Comparison of ENCODE assay signal across 1 cellular context in the genomic region with DNA sequence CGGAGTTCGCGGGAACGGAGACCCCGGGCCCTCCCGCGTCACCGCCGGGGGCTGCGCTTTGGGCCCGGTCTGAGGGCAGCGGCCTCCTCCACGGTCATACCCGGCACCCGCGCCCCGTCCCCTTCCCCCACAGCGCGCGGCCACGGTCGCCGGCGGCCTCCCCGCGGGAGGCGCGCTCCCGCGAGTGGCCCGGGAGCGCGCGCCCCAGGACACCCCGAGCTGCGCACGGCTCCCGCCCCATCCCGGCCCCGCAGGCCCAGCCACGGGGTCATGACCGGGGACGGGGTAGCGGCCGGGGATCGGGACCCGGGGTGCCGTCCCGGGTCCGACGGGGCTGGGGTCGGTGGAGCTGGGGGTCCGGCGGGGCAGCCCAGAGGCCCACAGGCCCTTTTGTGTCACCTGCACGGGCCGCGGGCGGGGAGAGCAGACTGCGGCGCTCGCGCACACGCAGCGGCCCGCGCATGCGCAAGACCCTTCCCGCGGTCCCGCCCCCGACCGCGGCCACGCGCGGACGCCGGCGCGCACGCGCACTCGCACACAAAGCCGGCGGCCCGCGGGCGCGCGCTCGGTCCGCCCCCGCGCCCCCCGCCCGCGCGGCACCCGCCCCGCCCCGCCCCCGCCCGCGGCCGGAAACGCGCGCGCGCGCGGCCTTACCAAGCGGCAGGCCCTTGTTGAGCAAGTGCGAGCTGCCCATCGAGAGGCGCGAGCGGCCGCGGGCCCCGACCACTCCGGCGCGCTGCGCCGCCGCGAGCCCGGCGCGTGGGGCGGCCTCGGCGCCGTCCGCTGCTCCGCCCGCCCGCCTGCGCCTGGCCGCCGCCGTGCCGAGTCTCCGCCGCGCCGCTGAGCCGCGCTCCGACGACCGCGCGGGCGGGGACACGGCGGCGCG.
TF ChIP-seq lines count a peak whose summit lies in the region.

TSS of gene CTBP1 (minus strand) at position 869 of the 886 bp plus-strand sequence. CDS start 7,799 bp downstream, outside the sequence.

TF ChIP-seq in K562, 482 proteins besides CTCF, POLR2A, EP300 and RAD21 (continued from another document and continues in another):
- TF ChIP-seq, protein P1, sequence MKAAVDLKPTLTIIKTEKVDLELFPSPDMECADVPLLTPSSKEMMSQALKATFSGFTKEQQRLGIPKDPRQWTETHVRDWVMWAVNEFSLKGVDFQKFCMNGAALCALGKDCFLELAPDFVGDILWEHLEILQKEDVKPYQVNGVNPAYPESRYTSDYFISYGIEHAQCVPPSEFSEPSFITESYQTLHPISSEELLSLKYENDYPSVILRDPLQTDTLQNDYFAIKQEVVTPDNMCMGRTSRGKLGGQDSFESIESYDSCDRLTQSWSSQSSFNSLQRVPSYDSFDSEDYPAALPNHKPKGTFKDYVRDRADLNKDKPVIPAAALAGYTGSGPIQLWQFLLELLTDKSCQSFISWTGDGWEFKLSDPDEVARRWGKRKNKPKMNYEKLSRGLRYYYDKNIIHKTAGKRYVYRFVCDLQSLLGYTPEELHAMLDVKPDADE (conservative IDR thresholded peaks at IDR 0.05; ENCODE audit: control insufficient read depth, low read depth, low read length) = no peak; the same call in 1 of the 2 replicates
- TF ChIP-seq, protein P2, sequence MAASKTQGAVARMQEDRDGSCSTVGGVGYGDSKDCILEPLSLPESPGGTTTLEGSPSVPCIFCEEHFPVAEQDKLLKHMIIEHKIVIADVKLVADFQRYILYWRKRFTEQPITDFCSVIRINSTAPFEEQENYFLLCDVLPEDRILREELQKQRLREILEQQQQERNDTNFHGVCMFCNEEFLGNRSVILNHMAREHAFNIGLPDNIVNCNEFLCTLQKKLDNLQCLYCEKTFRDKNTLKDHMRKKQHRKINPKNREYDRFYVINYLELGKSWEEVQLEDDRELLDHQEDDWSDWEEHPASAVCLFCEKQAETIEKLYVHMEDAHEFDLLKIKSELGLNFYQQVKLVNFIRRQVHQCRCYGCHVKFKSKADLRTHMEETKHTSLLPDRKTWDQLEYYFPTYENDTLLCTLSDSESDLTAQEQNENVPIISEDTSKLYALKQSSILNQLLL (CRISPR knock-in tag; IDR thresholded peaks at IDR 0.05; ENCODE audit: borderline replicate concordance) = no peak
- TF ChIP-seq MEIS2 (IDR thresholded peaks at IDR 0.05; ENCODE audit: partially characterized antibody) = peak; percentile 84
- no peak for TF ChIP-seq ETS2 (tag; IDR thresholded peaks at IDR 0.05; ENCODE audit: borderline replicate concordance, poor library complexity, severe bottlenecking)
- TF ChIP-seq FOXJ2 (tag; IDR thresholded peaks at IDR 0.05) = peak; percentile 67; the same call in 1 of the 2 replicates
- TF ChIP-seq SAFB2 (IDR thresholded peaks at IDR 0.05; ENCODE audit: borderline replicate concordance, low read depth, low read length, severe bottlenecking) = no peak
- TF ChIP-seq DNMT1 (IDR thresholded peaks at IDR 0.05) = no peak
- TF ChIP-seq STAG1 (CRISPR knock-in tag; IDR thresholded peaks at IDR 0.05; ENCODE audit: borderline replicate concordance) = no peak
- peak; percentile 38; the same call in 1 of the 2 replicates for TF ChIP-seq RB1 (IDR thresholded peaks at IDR 0.05; ENCODE audit: low read depth)
- TF ChIP-seq, protein P3, sequence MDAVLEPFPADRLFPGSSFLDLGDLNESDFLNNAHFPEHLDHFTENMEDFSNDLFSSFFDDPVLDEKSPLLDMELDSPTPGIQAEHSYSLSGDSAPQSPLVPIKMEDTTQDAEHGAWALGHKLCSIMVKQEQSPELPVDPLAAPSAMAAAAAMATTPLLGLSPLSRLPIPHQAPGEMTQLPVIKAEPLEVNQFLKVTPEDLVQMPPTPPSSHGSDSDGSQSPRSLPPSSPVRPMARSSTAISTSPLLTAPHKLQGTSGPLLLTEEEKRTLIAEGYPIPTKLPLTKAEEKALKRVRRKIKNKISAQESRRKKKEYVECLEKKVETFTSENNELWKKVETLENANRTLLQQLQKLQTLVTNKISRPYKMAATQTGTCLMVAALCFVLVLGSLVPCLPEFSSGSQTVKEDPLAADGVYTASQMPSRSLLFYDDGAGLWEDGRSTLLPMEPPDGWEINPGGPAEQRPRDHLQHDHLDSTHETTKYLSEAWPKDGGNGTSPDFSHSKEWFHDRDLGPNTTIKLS (IDR thresholded peaks at IDR 0.05; ENCODE audit: borderline replicate concordance, low read depth) = peak; percentile 47; the same call in 1 of the 2 replicates
- TF ChIP-seq ZNF445 (CRISPR knock-in tag; IDR thresholded peaks at IDR 0.05; ENCODE audit: low read depth) = no peak
- no peak for TF ChIP-seq NFYB (IDR thresholded peaks at IDR 0.05; ENCODE audit: extremely low read depth, insufficient read length)
- peak; percentile 17; the same call in 1 of the 2 replicates for TF ChIP-seq NFIC (IDR thresholded peaks at IDR 0.05)
- 0 out of 2 replicates have a peak, but pooled peaks have one; percentile 27 for TF ChIP-seq ATF7 (IDR thresholded peaks at IDR 0.05)
- no peak for TF ChIP-seq PRPF4 (IDR thresholded peaks at IDR 0.05; ENCODE audit: insufficient read depth, low read depth, low read length, poor library complexity, severe bottlenecking)
- TF ChIP-seq SIN3A (IDR thresholded peaks at IDR 0.05; ENCODE audit: borderline replicate concordance in 2 of 2, control insufficient read depth in 1 of 2, low read depth in 2 of 2, low read length in 2 of 2) = 0 out of 4 replicates have a peak, but pooled peaks have one; percentile 8 to 33
- TF ChIP-seq FUS (optimal IDR thresholded peaks at IDR 0.05; ENCODE audit: low read depth, low read length) = peak; percentile 54
- 0 out of 2 replicates have a peak, but pooled peaks have one; percentile 54 for TF ChIP-seq NR3C1 (CRISPR knock-in tag; IDR thresholded peaks at IDR 0.05)
- no peak for TF ChIP-seq YBX1 (IDR thresholded peaks at IDR 0.05)
- TF ChIP-seq MGA (IDR thresholded peaks at IDR 0.05) = no peak
- TF ChIP-seq ZNF311 (CRISPR knock-in tag; IDR thresholded peaks at IDR 0.05) = peak; percentile 67; the same call in 1 of the 2 replicates
- no peak for TF ChIP-seq EP400 (IDR thresholded peaks at IDR 0.05)
- TF ChIP-seq TRIM28 (IDR thresholded peaks at IDR 0.05) = no peak
- TF ChIP-seq ZC3H4 (CRISPR knock-in tag; IDR thresholded peaks at IDR 0.05; ENCODE audit: borderline replicate concordance) = no peak
- no peak for TF ChIP-seq SPI1 (IDR thresholded peaks at IDR 0.05; ENCODE audit: borderline replicate concordance, low read depth, low read length)
- no peak for TF ChIP-seq DDX20 (tag; IDR thresholded peaks at IDR 0.05; ENCODE audit: low read depth)
- no peak for TF ChIP-seq NBN (IDR thresholded peaks at IDR 0.05; ENCODE audit: low read depth)
- TF ChIP-seq, protein P4, sequence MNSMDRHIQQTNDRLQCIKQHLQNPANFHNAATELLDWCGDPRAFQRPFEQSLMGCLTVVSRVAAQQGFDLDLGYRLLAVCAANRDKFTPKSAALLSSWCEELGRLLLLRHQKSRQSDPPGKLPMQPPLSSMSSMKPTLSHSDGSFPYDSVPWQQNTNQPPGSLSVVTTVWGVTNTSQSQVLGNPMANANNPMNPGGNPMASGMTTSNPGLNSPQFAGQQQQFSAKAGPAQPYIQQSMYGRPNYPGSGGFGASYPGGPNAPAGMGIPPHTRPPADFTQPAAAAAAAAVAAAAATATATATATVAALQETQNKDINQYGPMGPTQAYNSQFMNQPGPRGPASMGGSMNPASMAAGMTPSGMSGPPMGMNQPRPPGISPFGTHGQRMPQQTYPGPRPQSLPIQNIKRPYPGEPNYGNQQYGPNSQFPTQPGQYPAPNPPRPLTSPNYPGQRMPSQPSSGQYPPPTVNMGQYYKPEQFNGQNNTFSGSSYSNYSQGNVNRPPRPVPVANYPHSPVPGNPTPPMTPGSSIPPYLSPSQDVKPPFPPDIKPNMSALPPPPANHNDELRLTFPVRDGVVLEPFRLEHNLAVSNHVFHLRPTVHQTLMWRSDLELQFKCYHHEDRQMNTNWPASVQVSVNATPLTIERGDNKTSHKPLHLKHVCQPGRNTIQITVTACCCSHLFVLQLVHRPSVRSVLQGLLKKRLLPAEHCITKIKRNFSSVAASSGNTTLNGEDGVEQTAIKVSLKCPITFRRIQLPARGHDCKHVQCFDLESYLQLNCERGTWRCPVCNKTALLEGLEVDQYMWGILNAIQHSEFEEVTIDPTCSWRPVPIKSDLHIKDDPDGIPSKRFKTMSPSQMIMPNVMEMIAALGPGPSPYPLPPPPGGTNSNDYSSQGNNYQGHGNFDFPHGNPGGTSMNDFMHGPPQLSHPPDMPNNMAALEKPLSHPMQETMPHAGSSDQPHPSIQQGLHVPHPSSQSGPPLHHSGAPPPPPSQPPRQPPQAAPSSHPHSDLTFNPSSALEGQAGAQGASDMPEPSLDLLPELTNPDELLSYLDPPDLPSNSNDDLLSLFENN (IDR thresholded peaks at IDR 0.05; ENCODE audit: low read depth in 2 of 2, low read length in 2 of 2) = no peak
- no peak for TF ChIP-seq HINFP (tag; conservative IDR thresholded peaks at IDR 0.05; ENCODE audit: low read depth)
- no peak for TF ChIP-seq NR1H2 (CRISPR knock-in tag; IDR thresholded peaks at IDR 0.05)
- no peak for TF ChIP-seq MCM5 (IDR thresholded peaks at IDR 0.05; ENCODE audit: low read depth)
- TF ChIP-seq FOS (IDR thresholded peaks at IDR 0.05; ENCODE audit: extremely low read depth, insufficient read length) = no peak
- TF ChIP-seq MYBL2 (IDR thresholded peaks at IDR 0.05; ENCODE audit: low read depth) = no peak
- TF ChIP-seq MYBL2 (CRISPR knock-in tag; IDR thresholded peaks at IDR 0.05; ENCODE audit: borderline replicate concordance) = no peak
- no peak for TF ChIP-seq SP1 (CRISPR knock-in tag; IDR thresholded peaks at IDR 0.05)
- TF ChIP-seq ZNF217 (CRISPR knock-in tag; IDR thresholded peaks at IDR 0.05) = no peak
